In genomic region chr12:6834254-6834653, GRCh38 we compare ENCODE assay signal across 20 cellular contexts. TPM values are rescaled to one million over a fixed set of nuclear protein-coding genes. Genes with fewer than 3 reads are reported as not detected.
DNase-seq lines count a peak whose midpoint lies in the region; ATAC-seq, FAIRE-seq and TF ChIP-seq lines count a peak whose summit lies in the region.
"Had no signal": no experiment of that assay in that cellular context is flagged by ENCODE, and none has a peak within 500 bp of the region (broad histone marks: within the 10 kb centered on the region; RNA-seq: fewer than 3 reads in every experiment).

No MANE protein-coding gene starts in this region.

- no peak for DNase-seq in activated CD4-positive, alpha-beta T cell treated with anti-CD3 and anti-CD28 coated beads, Interleukin-2, amount 10 ng/mL, durations not matched to agents 24 days and 14 days
- no peak for DNase-seq in activated CD4-positive, alpha-beta T cell treated with anti-CD3 and anti-CD28 coated beads, Interleukin-2, amount 50 U/mL, for 4 hours
- peak; percentile 26 for DNase-seq in RCC 7860 (ENCODE audit: low spot score)
- no peak for DNase-seq in hepatocyte (ENCODE audit: low spot score)
- DNase-seq in NCI-H2081 (lab: John Stamatoyannopoulos, UW): no peak
- DNase-seq: 8988T, DMS79, Karpas-422, MV-4-11, NCI-H1694 treated with DMSO at 0.1 percent for 48 hours, NCI-H446, NCI-H526, Peyer's patch, SHP77 had no signal

- ATAC-seq in GM19452 (IDR thresholded peaks at IDR 0.05; ENCODE audit: unreplicated experiment) (no peak), HG03139 (IDR thresholded peaks at IDR 0.05; ENCODE audit: unreplicated experiment) (no peak)

- no peak overlapping the region for H3K4me3 Mint-ChIP-seq in activated CD4-positive, alpha-beta T cell treated with anti-CD3 and anti-CD28 coated beads, Interleukin-2, amount 10 ng/mL, durations not matched to agents 24 days and 14 days
- H3K4me3 Mint-ChIP-seq: IgD-negative memory B cell had no signal

- H2AFZ ChIP-seq in hepatocyte: no peak overlapping the region

- no peak overlapping the region for H3K4me2 ChIP-seq in hepatocyte

- no peak for TF ChIP-seq CTCF in 22Rv1 (IDR thresholded peaks at IDR 0.05)
- TF ChIP-seq CTCF in hepatocyte (IDR thresholded peaks at IDR 0.05; ENCODE audit: poor library complexity): no peak

- peaks cover 18% of the 10 kb centered on the region for H3K27me3 Mint-ChIP-seq in activated CD4-positive, alpha-beta T cell treated with anti-CD3 and anti-CD28 coated beads, Interleukin-2, amount 10 ng/mL, durations not matched to agents 24 days and 14 days

- no peaks in the 10 kb centered on the region for H3K79me2 ChIP-seq in hepatocyte

- H3K4me1 Mint-ChIP-seq in activated CD4-positive, alpha-beta T cell treated with anti-CD3 and anti-CD28 coated beads, Interleukin-2, amount 10 ng/mL, durations not matched to agents 24 days and 14 days: peaks cover 11% of the 10 kb centered on the region

- peak overlapping the region; percentile 9 for H3K27ac Mint-ChIP-seq in activated CD4-positive, alpha-beta T cell treated with anti-CD3 and anti-CD28 coated beads, Interleukin-2, amount 10 ng/mL, durations not matched to agents 24 days and 14 days
- H3K27ac Mint-ChIP-seq: IgD-negative memory B cell had no signal

- H3K9me3 ChIP-seq in hepatocyte (ENCODE audit: low read depth): no peaks in the 10 kb centered on the region
- H3K9me3 ChIP-seq: Peyer's patch had no signal

- no peaks in the 10 kb centered on the region for H3K27me3 ChIP-seq in hepatocyte
- H3K27me3 ChIP-seq: Peyer's patch had no signal

- H3K36me3 Mint-ChIP-seq in activated CD4-positive, alpha-beta T cell treated with anti-CD3 and anti-CD28 coated beads, Interleukin-2, amount 10 ng/mL, durations not matched to agents 24 days and 14 days (ENCODE audit: low read depth): no peaks in the 10 kb centered on the region

- intact Hi-C loops in activated CD4-positive, alpha-beta T cell treated with anti-CD3 and anti-CD28 coated beads, Interleukin-2, amount 10 ng/mL, durations not matched to agents 24 days and 14 days (cut with micrococcal nuclease): no loop called here

- H3K27ac ChIP-seq in 22Rv1 (peak overlapping the region; percentile 25), hepatocyte (peak overlapping the region; percentile 55)
- H3K27ac ChIP-seq: C4-2B, Peyer's patch had no signal

- no peak for FAIRE-seq in RCC 7860 (lab: Jason Lieb, UNC)

- H3K4me1 ChIP-seq in hepatocyte (ENCODE audit: insufficient read depth): no peaks in the 10 kb centered on the region

- no peaks in the 10 kb centered on the region for H3K36me3 ChIP-seq in hepatocyte (replicated peaks; ENCODE audit: insufficient read depth, low read depth)

- no peak overlapping the region for H3K4me3 ChIP-seq in hepatocyte
- H3K4me3 ChIP-seq: Peyer's patch had no signal

- H3K9me3 Mint-ChIP-seq in activated CD4-positive, alpha-beta T cell treated with anti-CD3 and anti-CD28 coated beads, Interleukin-2, amount 10 ng/mL, durations not matched to agents 24 days and 14 days: no peaks in the 10 kb centered on the region
- H3K9me3 Mint-ChIP-seq: IgD-negative memory B cell had no signal

- WGBS in hepatocyte (ENCODE audit: low lambda C conversion rate, missing lambda C conversion rate): 87% methylated on average over 1 of the region's 1 CpG

- H3K9me2 ChIP-seq in hepatocyte (replicated peaks; ENCODE audit: insufficient read depth): no peaks in the 10 kb centered on the region

- no peaks in the 10 kb centered on the region for H4K20me1 ChIP-seq in hepatocyte (ENCODE audit: insufficient read depth, poor library complexity, severe bottlenecking)

RNA-seq across cellular contexts. Expression of gene P3H3, which starts 6.0 kb away (rescaled TPM):
- total RNA-seq in activated CD4-positive, alpha-beta T cell treated with anti-CD3 and anti-CD28 coated beads, Interleukin-2, amount 10 ng/mL, durations not matched to agents 24 days and 14 days: 4.1 and 4.7 TPM in 2 replicates
- total RNA-seq in hepatocyte: 19.6 and 38.1 TPM in 2 replicates
- 38.6 and 47.3 TPM in 2 replicates for polyA plus RNA-seq in hepatocyte
- polyA plus RNA-seq: IgD-negative memory B cell had no signal

RNA-seq across cellular contexts. Expression of gene GNB3, which starts 6.5 kb away (rescaled TPM):
- total RNA-seq in activated CD4-positive, alpha-beta T cell treated with anti-CD3 and anti-CD28 coated beads, Interleukin-2, amount 10 ng/mL, durations not matched to agents 24 days and 14 days: 1.6 and 1.7 TPM in 2 replicates
- total RNA-seq in hepatocyte: 1.6 and 2.6 TPM in 2 replicates
- 10.2 and 19.1 TPM in 2 replicates for polyA plus RNA-seq in hepatocyte
- polyA plus RNA-seq: IgD-negative memory B cell had no signal

RNA-seq across cellular contexts. Expression of gene GPR162, which starts 12.6 kb away (rescaled TPM):
- total RNA-seq in activated CD4-positive, alpha-beta T cell treated with anti-CD3 and anti-CD28 coated beads, Interleukin-2, amount 10 ng/mL, durations not matched to agents 24 days and 14 days: 0.21 and 0.43 TPM in 2 replicates
- total RNA-seq in hepatocyte: 1.2 and 2.3 TPM in 2 replicates
- polyA plus RNA-seq in hepatocyte: 2.3 and 6.2 TPM in 2 replicates
- total RNA-seq: OCI-LY7 had no signal
- polyA plus RNA-seq: IgD-negative memory B cell had no signal

RNA-seq across cellular contexts. Expression of gene CDCA3, which starts 16.8 kb away (rescaled TPM):
- total RNA-seq in activated CD4-positive, alpha-beta T cell treated with anti-CD3 and anti-CD28 coated beads, Interleukin-2, amount 10 ng/mL, durations not matched to agents 24 days and 14 days: 32.6 and 33.7 TPM in 2 replicates
- total RNA-seq in hepatocyte: 7.5 and 8.5 TPM in 2 replicates
- 18.2 and 20.6 TPM in 2 replicates for polyA plus RNA-seq in hepatocyte

RNA-seq across cellular contexts. Expression of gene USP5, which starts 17.7 kb away (rescaled TPM):
- total RNA-seq in activated CD4-positive, alpha-beta T cell treated with anti-CD3 and anti-CD28 coated beads, Interleukin-2, amount 10 ng/mL, durations not matched to agents 24 days and 14 days: 121 TPM in 2 replicates
- total RNA-seq in hepatocyte: 60.5 and 61.6 TPM in 2 replicates
- polyA plus RNA-seq in hepatocyte: 73.7 and 78.9 TPM in 2 replicates
